Comparison of ENCODE assay signal across 34 cellular contexts in genomic region chr11:71202598-71202944, GRCh38. TPM values are rescaled to one million over a fixed set of nuclear protein-coding genes. Genes with fewer than 3 reads are reported as not detected.
"Had no signal": no experiment of that assay in that cellular context is flagged by ENCODE, and none has a peak within 500 bp of the region (broad histone marks: within the 10 kb centered on the region; RNA-seq: fewer than 3 reads in every experiment).

No MANE protein-coding gene starts in this region.

- H3K4me3 Mint-ChIP-seq: activated CD4-positive, alpha-beta T cell treated with anti-CD3 and anti-CD28 coated beads, Interleukin-2, amount 10 ng/mL, durations not matched to agents 24 days and 14 days; activated CD8-positive, alpha-beta T cell treated with anti-CD3 and anti-CD28 coated beads for 36 hours; activated naive CD4-positive, alpha-beta T cell treated with anti-CD3 and anti-CD28 coated beads, Interleukin-2, amount 50 U/mL, for 24 hours; activated naive CD8-positive, alpha-beta T cell treated with anti-CD3 and anti-CD28 coated beads, Interleukin-2, amount 10 ng/mL, durations not matched to agents 7 days and 5 days; T-cell had no signal

- H3K9me3 ChIP-seq: body of pancreas, breast epithelium, Peyer's patch had no signal

- H3K9me3 Mint-ChIP-seq: activated CD4-positive, alpha-beta T cell treated with anti-CD3 and anti-CD28 coated beads, Interleukin-2, amount 10 ng/mL, durations not matched to agents 24 days and 14 days; activated CD8-positive, alpha-beta T cell treated with anti-CD3 and anti-CD28 coated beads for 36 hours; activated naive CD4-positive, alpha-beta T cell treated with anti-CD3 and anti-CD28 coated beads, Interleukin-2, amount 50 U/mL, for 24 hours; activated naive CD8-positive, alpha-beta T cell treated with anti-CD3 and anti-CD28 coated beads, Interleukin-2, amount 10 ng/mL, durations not matched to agents 7 days and 5 days; activated T-helper 2 cell treated with anti-CD3 and anti-CD28 coated beads, Interferon-gamma antibody, Interleukin-2, Interleukin-4, amounts not matched to agents 10 μg/mL and 5 μg/mL and 100 μg/mL, durations not matched to agents 14 hours and 24 hours and 36 hours; T-cell had no signal

- H3K27ac ChIP-seq: body of pancreas, Peyer's patch, WERI-Rb-1 had no signal

- ATAC-seq: activated CD8-positive, alpha-beta T cell treated with anti-CD3 and anti-CD28 coated beads for 36 hours; body of pancreas; PC-3; SK-N-SH treated with all-trans-retinoic acid at 6 μM for 48 hours; T-cell had no signal

- H3K27me3 ChIP-seq: body of pancreas, breast epithelium, Peyer's patch had no signal

- H3K27ac Mint-ChIP-seq: activated CD4-positive, alpha-beta T cell treated with anti-CD3 and anti-CD28 coated beads, Interleukin-2, amount 10 ng/mL, durations not matched to agents 24 days and 14 days; activated CD8-positive, alpha-beta T cell treated with anti-CD3 and anti-CD28 coated beads for 36 hours; activated naive CD4-positive, alpha-beta T cell treated with anti-CD3 and anti-CD28 coated beads, Interleukin-2, amount 50 U/mL, for 24 hours; activated naive CD8-positive, alpha-beta T cell treated with anti-CD3 and anti-CD28 coated beads, Interleukin-2, amount 10 ng/mL, durations not matched to agents 7 days and 5 days; activated T-helper 2 cell treated with anti-CD3 and anti-CD28 coated beads, Interferon-gamma antibody, Interleukin-2, Interleukin-4, amounts not matched to agents 10 μg/mL and 5 μg/mL and 100 μg/mL, durations not matched to agents 14 hours and 24 hours and 36 hours; T-cell had no signal

- H3K4me1 ChIP-seq: breast epithelium, Peyer's patch had no signal

- H3K4me3 ChIP-seq: body of pancreas, breast epithelium, Peyer's patch had no signal

- H3K27me3 Mint-ChIP-seq: activated CD4-positive, alpha-beta T cell treated with anti-CD3 and anti-CD28 coated beads, Interleukin-2, amount 10 ng/mL, durations not matched to agents 24 days and 14 days; activated naive CD4-positive, alpha-beta T cell treated with anti-CD3 and anti-CD28 coated beads, Interleukin-2, amount 50 U/mL, for 24 hours; activated naive CD8-positive, alpha-beta T cell treated with anti-CD3 and anti-CD28 coated beads, Interleukin-2, amount 10 ng/mL, durations not matched to agents 7 days and 5 days had no signal

- H3K36me3 Mint-ChIP-seq: activated naive CD4-positive, alpha-beta T cell treated with anti-CD3 and anti-CD28 coated beads, Interleukin-2, amount 50 U/mL, for 24 hours; activated naive CD8-positive, alpha-beta T cell treated with anti-CD3 and anti-CD28 coated beads, Interleukin-2, amount 10 ng/mL, durations not matched to agents 7 days and 5 days; T-cell had no signal

- FAIRE-seq: astrocyte had no signal

- H3K4me1 Mint-ChIP-seq: activated CD4-positive, alpha-beta T cell treated with anti-CD3 and anti-CD28 coated beads, Interleukin-2, amount 10 ng/mL, durations not matched to agents 24 days and 14 days; activated naive CD4-positive, alpha-beta T cell treated with anti-CD3 and anti-CD28 coated beads, Interleukin-2, amount 50 U/mL, for 24 hours; activated naive CD8-positive, alpha-beta T cell treated with anti-CD3 and anti-CD28 coated beads, Interleukin-2, amount 10 ng/mL, durations not matched to agents 7 days and 5 days; T-cell had no signal

- DNase-seq: activated CD4-positive, alpha-beta T cell treated with anti-CD3 and anti-CD28 coated beads for 1 hour; activated CD4-positive, alpha-beta T cell treated with anti-CD3 and anti-CD28 coated beads, Interleukin-2, amount 10 ng/mL, durations not matched to agents 24 days and 14 days; activated CD4-positive, alpha-beta T cell treated with anti-CD3 and anti-CD28 coated beads, Interleukin-2, amount 50 U/mL, for 4 hours; activated CD4-positive, CD25-positive, alpha-beta regulatory T cell; activated CD8-positive, alpha-beta T cell treated with anti-CD3 and anti-CD28 coated beads for 36 hours; activated gamma-delta T cell; activated naive CD4-positive, alpha-beta T cell treated with Interleukin-2 at 50 U/mL for 16 hours; activated naive CD8-positive, alpha-beta T cell treated with anti-CD3 and anti-CD28 coated beads, Interleukin-2, amount 10 ng/mL, durations not matched to agents 7 days and 5 days; activated T-cell treated with anti-CD3 and anti-CD28 coated beads, Interleukin-2, amount 50 U/mL, for 1 hour; amygdala; body of pancreas; caudate nucleus; NCI-H1105; NCI-H1417 treated with DMSO at 0.1 percent for 48 hours; NCI-H1930; NCI-H2081 treated with DMSO at 0.1 percent for 48 hours; NCI-H345; NCI-H524 treated with DMSO at 0.1 percent for 48 hours; NK-92 treated with Interleukin-12 subunit alpha and Interleukin-12 subunit beta, amount 100 ng/mL, for 24 hours; PC-3; RPMI8226; SHP77 treated with DMSO at 0.1 percent for 48 hours; T-cell; T1000; WERI-Rb-1 had no signal

- H3K36me3 ChIP-seq: breast epithelium, Peyer's patch, WERI-Rb-1 had no signal

RNA-seq across cellular contexts. Expression of gene SHANK2, which starts 49.8 kb away (rescaled TPM):
- total RNA-seq: activated CD4-positive, alpha-beta T cell treated with anti-CD3 and anti-CD28 coated beads, Interleukin-2, amount 10 ng/mL, durations not matched to agents 24 days and 14 days; activated CD8-positive, alpha-beta memory T cell treated with anti-CD3 and anti-CD28 coated beads for 36 hours; activated CD8-positive, alpha-beta T cell treated with anti-CD3 and anti-CD28 coated beads for 36 hours; activated naive CD8-positive, alpha-beta T cell treated with anti-CD3 and anti-CD28 coated beads, Interleukin-2, amount 10 ng/mL, durations not matched to agents 7 days and 5 days; activated T-helper 2 cell treated with anti-CD3 and anti-CD28 coated beads, Interferon-gamma antibody, Interleukin-2, Interleukin-4, amounts not matched to agents 10 μg/mL and 5 μg/mL and 100 μg/mL, durations not matched to agents 14 hours and 24 hours and 36 hours; M059J; T-helper 2 cell treated with Interferon-gamma antibody and Interleukin-4, amounts not matched to agents 100 ng/mL and 5 ng/mL, for 36 hours had no signal
